ENCODE assay signal across 7 cellular contexts in genomic region chr19:43949803-43950202, GRCh38. TPM values are rescaled to one million over a fixed set of nuclear protein-coding genes. Genes with fewer than 3 reads are reported as not detected.
DNase-seq lines count a peak whose midpoint lies in the region; ATAC-seq and TF ChIP-seq lines count a peak whose summit lies in the region.
"Not testable (repeated sequence)": the region's sequence is repeated elsewhere in the genome, so short reads cannot be mapped to it uniquely, and the experiment has no call there.

No MANE protein-coding gene starts in this region.

- TF ChIP-seq CTCF in HEK293 (tag by site-specific recombination; IDR thresholded peaks at IDR 0.05); endothelial cell (IDR thresholded peaks at IDR 0.05; ENCODE audit: unreplicated experiment); neural progenitor cell (IDR thresholded peaks at IDR 0.05): not testable (repeated sequence)

- not testable (repeated sequence) for H3K27me3 ChIP-seq in CD4-positive, CD25-positive, alpha-beta regulatory T cell (ENCODE audit: control insufficient read depth, insufficient read depth, low read length); neural progenitor cell

- H4K20me1 ChIP-seq in neural progenitor cell (ENCODE audit: low read depth): not testable (repeated sequence)

- not testable (repeated sequence) for H3K27ac ChIP-seq in CD4-positive, CD25-positive, alpha-beta regulatory T cell (ENCODE audit: insufficient read depth, low read length, poor library complexity, severe bottlenecking); HEK293 (ENCODE audit: extremely low read depth, low read depth, low read length); neural progenitor cell

- not testable (repeated sequence) for H3K27ac Mint-ChIP-seq in CD4-positive, CD25-positive, alpha-beta regulatory T cell; activated CD8-positive, alpha-beta memory T cell treated with anti-CD3 and anti-CD28 coated beads, Interleukin-2, amount 10 ng/mL, durations not matched to agents 7 days and 5 days; activated naive CD8-positive, alpha-beta T cell; endothelial cell (ENCODE audit: unreplicated experiment); neural progenitor cell
- H3K27ac Mint-ChIP-seq in naive thymus-derived CD8-positive, alpha-beta T cell: peak overlapping the region in 1 of 10 donors; percentile 15

- H3F3A ChIP-seq in neural progenitor cell (ENCODE audit: low read depth): not testable (repeated sequence)

- H2AFZ ChIP-seq in neural progenitor cell (replicated peaks): not testable (repeated sequence)

- H3K79me2 ChIP-seq in neural progenitor cell (ENCODE audit: low read depth): not testable (repeated sequence)

- H3K36me3 Mint-ChIP-seq in CD4-positive, CD25-positive, alpha-beta regulatory T cell; endothelial cell (ENCODE audit: low read depth, unreplicated experiment): not testable (repeated sequence)
- H3K36me3 Mint-ChIP-seq in activated CD8-positive, alpha-beta memory T cell treated with anti-CD3 and anti-CD28 coated beads, Interleukin-2, amount 10 ng/mL, durations not matched to agents 7 days and 5 days: peaks cover 11% of the 10 kb centered on the region
- peaks cover 31% of the 10 kb centered on the region for H3K36me3 Mint-ChIP-seq in activated naive CD8-positive, alpha-beta T cell
- H3K36me3 Mint-ChIP-seq in naive thymus-derived CD8-positive, alpha-beta T cell: peaks cover 3 to 50% (median 29%) of the 10 kb centered on the region in 3 donors
- H3K36me3 Mint-ChIP-seq in neural progenitor cell: peaks cover 18% of the 10 kb centered on the region

- H3K27me3 Mint-ChIP-seq in CD4-positive, CD25-positive, alpha-beta regulatory T cell: peaks cover 20% of the 10 kb centered on the region
- peaks cover 13% of the 10 kb centered on the region for H3K27me3 Mint-ChIP-seq in activated CD8-positive, alpha-beta memory T cell treated with anti-CD3 and anti-CD28 coated beads, Interleukin-2, amount 10 ng/mL, durations not matched to agents 7 days and 5 days
- peaks cover 15% of the 10 kb centered on the region for H3K27me3 Mint-ChIP-seq in activated naive CD8-positive, alpha-beta T cell
- not testable (repeated sequence) for H3K27me3 Mint-ChIP-seq in endothelial cell (ENCODE audit: unreplicated experiment); neural progenitor cell (ENCODE audit: insufficient read depth, low read depth)
- peaks cover 14 to 42% (median 21%) of the 10 kb centered on the region in 5 donors for H3K27me3 Mint-ChIP-seq in naive thymus-derived CD8-positive, alpha-beta T cell

- H3K9me3 ChIP-seq in CD4-positive, CD25-positive, alpha-beta regulatory T cell (ENCODE audit: control insufficient read depth in 2 of 2, low read length in 2 of 2): peaks cover 13 to 15% of the 10 kb centered on the region in 2 experiments
- peaks cover 21% of the 10 kb centered on the region for H3K9me3 ChIP-seq in HEK293 (ENCODE audit: control insufficient read depth, insufficient read depth, low read depth, low read length)
- not testable (repeated sequence) for H3K9me3 ChIP-seq in neural progenitor cell (ENCODE audit: low read depth)

- H3K9me3 Mint-ChIP-seq in CD4-positive, CD25-positive, alpha-beta regulatory T cell: peaks cover 9 to 36% (median 21%) of the 10 kb centered on the region in 7 donors
- peaks cover 18% of the 10 kb centered on the region for H3K9me3 Mint-ChIP-seq in activated CD8-positive, alpha-beta memory T cell treated with anti-CD3 and anti-CD28 coated beads, Interleukin-2, amount 10 ng/mL, durations not matched to agents 7 days and 5 days (ENCODE audit: low read depth)
- peaks cover 36% of the 10 kb centered on the region for H3K9me3 Mint-ChIP-seq in activated naive CD8-positive, alpha-beta T cell (ENCODE audit: low read depth)
- H3K9me3 Mint-ChIP-seq in endothelial cell (ENCODE audit: unreplicated experiment): not testable (repeated sequence)
- H3K9me3 Mint-ChIP-seq in naive thymus-derived CD8-positive, alpha-beta T cell: peaks cover 25 to 68% (median 51%) of the 10 kb centered on the region in 9 donors
- H3K9me3 Mint-ChIP-seq in neural progenitor cell: peaks cover 54% of the 10 kb centered on the region

- not testable (repeated sequence) for H3K4me2 ChIP-seq in neural progenitor cell

- not testable (repeated sequence) for H3K9ac ChIP-seq in neural progenitor cell

- not testable (repeated sequence) for H3K4me3 ChIP-seq in CD4-positive, CD25-positive, alpha-beta regulatory T cell (ENCODE audit: low read depth, low read length); HEK293 (ENCODE audit: low read depth, low read length); neural progenitor cell

- not testable (repeated sequence) for H3K36me3 ChIP-seq in CD4-positive, CD25-positive, alpha-beta regulatory T cell (ENCODE audit: control insufficient read depth, insufficient read depth, low read length); neural progenitor cell
- peaks cover 12 to 27% of the 10 kb centered on the region in 2 experiments for H3K36me3 ChIP-seq in HEK293 (ENCODE audit: control insufficient read depth in 2 of 2, insufficient read depth in 1 of 2, low read length in 2 of 2)

- POLR2A ChIA-PET in HEK293 (lab: Yijun Ruan, JAX): not testable (repeated sequence)
- POLR2A ChIA-PET in naive thymus-derived CD8-positive, alpha-beta T cell (lab: Charles Lee): interaction anchor here (1.1 kb wide), 1 partner anchor 14 kb away, joined by 3 read pairs; the partner anchor contains the start of gene ZNF45

- peaks cover 8 to 11% (median 10%) of the 10 kb centered on the region in 4 donors for H3K4me1 Mint-ChIP-seq in CD4-positive, CD25-positive, alpha-beta regulatory T cell
- H3K4me1 Mint-ChIP-seq in activated CD8-positive, alpha-beta memory T cell treated with anti-CD3 and anti-CD28 coated beads, Interleukin-2, amount 10 ng/mL, durations not matched to agents 7 days and 5 days; activated naive CD8-positive, alpha-beta T cell (ENCODE audit: low read depth); endothelial cell (ENCODE audit: unreplicated experiment); neural progenitor cell: not testable (repeated sequence)
- peaks cover 3 to 11% (median 9%) of the 10 kb centered on the region in 4 donors for H3K4me1 Mint-ChIP-seq in naive thymus-derived CD8-positive, alpha-beta T cell

- not testable (repeated sequence) for DNase-seq in CD4-positive, CD25-positive, alpha-beta regulatory T cell; activated CD8-positive, alpha-beta memory T cell treated with anti-CD3 and anti-CD28 coated beads, Interleukin-2, amount 10 ng/mL, durations not matched to agents 7 days and 5 days; endothelial cell (ENCODE audit: low spot score); naive thymus-derived CD8-positive, alpha-beta T cell; neural progenitor cell (ENCODE audit: low spot score)

- CTCF ChIA-PET in HEK293 (lab: Yijun Ruan, JAX): interaction anchor here (1.1 kb wide), 1 partner anchor 14 kb away, joined by 6 read pairs; the partner anchor contains the start of gene ZNF45
- CTCF ChIA-PET in activated CD8-positive, alpha-beta memory T cell treated with anti-CD3 and anti-CD28 coated beads, Interleukin-2, amount 10 ng/mL, durations not matched to agents 7 days and 5 days (lab: Charles Lee): interaction anchor here (1.7 to 2.9 kb wide), 2 partner anchors 15 to 145 kb away, joined by 6 to 18 read pairs; partner anchors contain the start of genes ZNF224 and ZNF45

- peaks cover 11% of the 10 kb centered on the region for H3K4me1 ChIP-seq in CD4-positive, CD25-positive, alpha-beta regulatory T cell (ENCODE audit: control insufficient read depth, insufficient read depth, low read length, poor library complexity, severe bottlenecking)
- H3K4me1 ChIP-seq in HEK293 (ENCODE audit: control insufficient read depth, insufficient read depth, low read length); neural progenitor cell: not testable (repeated sequence)

- peak overlapping the region; percentile 47 to 86 (median 74) for H3K4me3 Mint-ChIP-seq in CD4-positive, CD25-positive, alpha-beta regulatory T cell
- peak overlapping the region; percentile 0 for H3K4me3 Mint-ChIP-seq in activated CD8-positive, alpha-beta memory T cell treated with anti-CD3 and anti-CD28 coated beads, Interleukin-2, amount 10 ng/mL, durations not matched to agents 7 days and 5 days
- H3K4me3 Mint-ChIP-seq in activated naive CD8-positive, alpha-beta T cell: peak overlapping the region; percentile 68
- H3K4me3 Mint-ChIP-seq in endothelial cell (ENCODE audit: unreplicated experiment) (peak overlapping the region; percentile 8), neural progenitor cell (peak overlapping the region; percentile 12)
- H3K4me3 Mint-ChIP-seq in naive thymus-derived CD8-positive, alpha-beta T cell: peak overlapping the region in 8 of 10 donors; percentile 19 to 81 (median 42)

- not testable (repeated sequence) for ATAC-seq in CD4-positive, CD25-positive, alpha-beta regulatory T cell (ENCODE audit: low read depth in 2 of 2); activated CD8-positive, alpha-beta memory T cell treated with anti-CD3 and anti-CD28 coated beads, Interleukin-2, amount 10 ng/mL, durations not matched to agents 7 days and 5 days; naive thymus-derived CD8-positive, alpha-beta T cell

RNA-seq across cellular contexts. Expression of gene ZNF221, which starts 1.2 kb away (rescaled TPM):
- total RNA-seq in CD4-positive, CD25-positive, alpha-beta regulatory T cell: 0.67 TPM
- under 1 TPM in 3 of 4 donors, not detected in 1; 0.56 to 0.96 (median 0.90) TPM for polyA plus RNA-seq in CD4-positive, CD25-positive, alpha-beta regulatory T cell
- 1 to 10 TPM; 2.1 to 2.5 TPM for total RNA-seq in activated CD8-positive, alpha-beta memory T cell treated with anti-CD3 and anti-CD28 coated beads, Interleukin-2, amount 10 ng/mL, durations not matched to agents 7 days and 5 days
- 7.3 TPM for total RNA-seq in endothelial cell (ENCODE audit: unreplicated experiment)
- 1 to 10 TPM; 4.5 to 5.6 TPM for total RNA-seq in naive thymus-derived CD8-positive, alpha-beta T cell
- 1 to 10 TPM in 1 of 3 donors, not detected in 2; 1.6 TPM for polyA plus RNA-seq in naive thymus-derived CD8-positive, alpha-beta T cell
- 12.2 and 14.0 TPM in 2 replicates for total RNA-seq in neural progenitor cell (ENCODE audit: low replicate concordance)

RNA-seq across cellular contexts. Expression of gene ZNF45, which starts 14.7 kb away (rescaled TPM):
- total RNA-seq in CD4-positive, CD25-positive, alpha-beta regulatory T cell: 14.8 TPM
- 10 to 100 TPM; 13.0 to 17.5 (median 15.2) TPM for polyA plus RNA-seq in CD4-positive, CD25-positive, alpha-beta regulatory T cell
- total RNA-seq in activated CD8-positive, alpha-beta memory T cell treated with anti-CD3 and anti-CD28 coated beads, Interleukin-2, amount 10 ng/mL, durations not matched to agents 7 days and 5 days: 10 to 100 TPM; 17.1 to 17.9 TPM
- 19.4 TPM for total RNA-seq in endothelial cell (ENCODE audit: unreplicated experiment)
- total RNA-seq in naive thymus-derived CD8-positive, alpha-beta T cell: 10 to 100 TPM; 23.2 to 27.9 TPM
- 10 to 100 TPM in 2 of 3 donors, 1 to 10 TPM in 1; 6.3 to 16.6 (median 11.1) TPM for polyA plus RNA-seq in naive thymus-derived CD8-positive, alpha-beta T cell
- 13.1 and 16.1 TPM in 2 replicates for total RNA-seq in neural progenitor cell (ENCODE audit: low replicate concordance)

RNA-seq across cellular contexts. Expression of gene ZNF155, which starts 34.2 kb away (rescaled TPM):
- 3.9 TPM for total RNA-seq in CD4-positive, CD25-positive, alpha-beta regulatory T cell
- polyA plus RNA-seq in CD4-positive, CD25-positive, alpha-beta regulatory T cell: 1 to 10 TPM; 3.4 to 4.8 (median 4.0) TPM
- total RNA-seq in activated CD8-positive, alpha-beta memory T cell treated with anti-CD3 and anti-CD28 coated beads, Interleukin-2, amount 10 ng/mL, durations not matched to agents 7 days and 5 days: 1 to 10 TPM; 7.1 to 7.3 TPM
- total RNA-seq in endothelial cell (ENCODE audit: unreplicated experiment) (10.9 TPM), neural progenitor cell (ENCODE audit: low replicate concordance) (13.5 and 20.2 TPM in 2 replicates)
- total RNA-seq in naive thymus-derived CD8-positive, alpha-beta T cell: 10 to 100 TPM; 13.2 to 13.7 TPM
- polyA plus RNA-seq in naive thymus-derived CD8-positive, alpha-beta T cell: 1 to 10 TPM in 2 of 3 donors, under 1 TPM in 1; 0.58 to 2.3 (median 2.3) TPM

RNA-seq across cellular contexts. Expression of gene ZNF230, which starts 53.0 kb away (rescaled TPM):
- 3.1 TPM for total RNA-seq in CD4-positive, CD25-positive, alpha-beta regulatory T cell
- polyA plus RNA-seq in CD4-positive, CD25-positive, alpha-beta regulatory T cell: 1 to 10 TPM; 2.6 to 5.1 (median 4.2) TPM
- 1 to 10 TPM; 4.8 to 5.1 TPM for total RNA-seq in activated CD8-positive, alpha-beta memory T cell treated with anti-CD3 and anti-CD28 coated beads, Interleukin-2, amount 10 ng/mL, durations not matched to agents 7 days and 5 days
- 5.6 TPM for total RNA-seq in endothelial cell (ENCODE audit: unreplicated experiment)
- total RNA-seq in naive thymus-derived CD8-positive, alpha-beta T cell: 10 to 100 TPM in 1 of 2 experiments, 1 to 10 TPM in 1; 9.9 to 12.0 TPM
- polyA plus RNA-seq in naive thymus-derived CD8-positive, alpha-beta T cell: 1 to 10 TPM; 1.9 to 2.5 (median 2.1) TPM
- total RNA-seq in neural progenitor cell (ENCODE audit: low replicate concordance): 3.9 and 4.7 TPM in 2 replicates

Comparison
In these comparisons a context has a peak if more than half of its experiments do, and no peak if none do; other contexts are left out.
1. H3K4me3 Mint-ChIP-seq: peak in every context shown above with its lines; median percentile 74 in CD4-positive, CD25-positive, alpha-beta regulatory T cell; 68 in activated naive CD8-positive, alpha-beta T cell; 42 in naive thymus-derived CD8-positive, alpha-beta T cell; 12 in neural progenitor cell; 8 in endothelial cell; 0 in activated CD8-positive, alpha-beta memory T cell treated with anti-CD3 and anti-CD28 coated beads, Interleukin-2, amount 10 ng/mL, durations not matched to agents 7 days and 5 days.